ENCODE assay signal across 12 cellular contexts in the genomic region with DNA sequence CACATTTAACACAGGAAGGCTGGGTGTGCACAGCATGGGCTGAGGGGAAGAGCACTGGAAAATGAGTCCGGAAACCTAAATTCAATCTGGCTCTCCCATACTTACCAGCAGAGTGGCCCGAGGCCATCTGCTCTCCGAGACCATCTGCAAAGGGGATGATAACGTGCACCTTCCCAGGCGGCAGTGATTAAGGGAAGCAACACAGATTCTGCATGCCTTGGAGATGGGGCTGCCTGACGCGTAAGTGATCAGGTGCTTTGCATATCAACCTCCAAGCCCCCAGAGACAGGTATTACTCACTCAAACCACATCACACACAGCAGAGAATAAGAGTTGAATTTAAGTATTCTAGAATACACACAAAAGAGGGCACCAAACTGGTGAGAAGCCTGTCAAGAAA. TPM values are rescaled to one million over a fixed set of nuclear protein-coding genes. Genes with fewer than 3 reads are reported as not detected.
DNase-seq lines count a peak whose midpoint lies in the region; ATAC-seq and TF ChIP-seq lines count a peak whose summit lies in the region.
"Had no signal": no experiment of that assay in that cellular context is flagged by ENCODE, and none has a peak within 500 bp of the region (broad histone marks: within the 10 kb centered on the region; RNA-seq: fewer than 3 reads in every experiment).

No MANE protein-coding gene starts in this region.

- no peak overlapping the region for H3K9ac ChIP-seq in Karpas-422 (ENCODE audit: low read length)

- H3K9me2 ChIP-seq in Karpas-422 (replicated peaks; ENCODE audit: insufficient read depth, low read length), result no peaks in the 10 kb centered on the region

- in situ Hi-C loops in GM13977 (cut with MboI; ENCODE audit: low pct_unique_long_range_greater_than_20kb, low sequenced_read_pairs, unreplicated experiment), result no loop called here

- H3K9me3 ChIP-seq in Karpas-422 (ENCODE audit: low read length), result no peaks in the 10 kb centered on the region

- ATAC-seq in GM21526 (IDR thresholded peaks at IDR 0.05; ENCODE audit: low FRiP score, unreplicated experiment), result peak; percentile 81
- ATAC-seq in GM19452 (IDR thresholded peaks at IDR 0.05; ENCODE audit: unreplicated experiment), result no peak

- H3K36me3 ChIP-seq in Karpas-422 (ENCODE audit: insufficient read depth, low read length), result no peaks in the 10 kb centered on the region

- peak overlapping the region; percentile 14 for H3K4me3 ChIP-seq in Karpas-422 (ENCODE audit: low read length)

- peaks cover 20% of the 10 kb centered on the region for H3K4me1 ChIP-seq in Karpas-422 (ENCODE audit: low read length)

- H3K79me2 ChIP-seq in Karpas-422 (ENCODE audit: low read length), result no peaks in the 10 kb centered on the region

- DNase-seq in GM13977 (ENCODE audit: low spot score) (peak; percentile 71), Karpas-422 (peak; percentile 64), kidney tubule cell (ENCODE audit: low spot score) (peak; percentile 25), COLO668 (lab: John Stamatoyannopoulos, UW; ENCODE audit: unreplicated experiment) (no peak), SKM-1 treated with dmso at 0.1 percent for 144 hours (lab: John Stamatoyannopoulos, UW; ENCODE audit: unreplicated experiment) (no peak)
- DNase-seq: DND-41; NCI-H187; SHP77 treated with DMSO at 0.1 percent for 48 hours; stimulated activated CD4-positive, alpha-beta T cell treated with anti-CD3 and anti-CD28 coated beads, Interleukin-12 subunit alpha, Interleukin-12 subunit beta, amount 100 ng/mL, for 4 hours had no signal

- peak overlapping the region; percentile 58 for H3K4me2 ChIP-seq in Karpas-422 (ENCODE audit: low read depth, low read length, poor library complexity, severe bottlenecking)

- no peaks in the 10 kb centered on the region for H3K27me3 ChIP-seq in Karpas-422 (ENCODE audit: low read length)

- no peak overlapping the region for H3K27ac ChIP-seq in Karpas-422 (ENCODE audit: low read length)
- H3K27ac ChIP-seq: HL-60 had no signal

- no peak overlapping the region for H2AFZ ChIP-seq in Karpas-422 (ENCODE audit: low read length)

- no peak for TF ChIP-seq CTCF in GM13977 (IDR thresholded peaks at IDR 0.05; ENCODE audit: extremely low read depth, insufficient read depth, missing control alignments)

- no peaks in the 10 kb centered on the region for H4K20me1 ChIP-seq in Karpas-422 (ENCODE audit: insufficient read depth, low read depth, low read length)

RNA-seq across cellular contexts. Expression of gene EPB41L4B, which starts 9.1 kb away (rescaled TPM):
- total RNA-seq in Karpas-422 (2014; rRNA removed; shearing (Covaris generic); ENCODE audit: low replicate concordance), result not detected in 2 replicates

Comparison
In these comparisons a context has a peak if more than half of its experiments do, and no peak if none do; other contexts are left out.
1. DNase-seq: peak in GM13977 (single experiment), Karpas-422 (single experiment) and kidney tubule cell (single experiment); none in COLO668 (single experiment) and SKM-1 treated with dmso at 0.1 percent for 144 hours (single experiment).